In genomic region chr10:95333997-95334792, GRCh38 we compare ENCODE assay signal across 10 cellular contexts. TPM values are rescaled to one million over a fixed set of nuclear protein-coding genes. Genes with fewer than 3 reads are reported as not detected.
DNase-seq lines count a peak whose midpoint lies in the region; ATAC-seq and TF ChIP-seq lines count a peak whose summit lies in the region.
"Had no signal": no experiment of that assay in that cellular context is flagged by ENCODE, and none has a peak within 500 bp of the region (broad histone marks: within the 10 kb centered on the region; RNA-seq: fewer than 3 reads in every experiment).

No MANE protein-coding gene starts in this region.

- H3K9me3 Mint-ChIP-seq in Calu3 (ENCODE audit: low read depth, unreplicated experiment) = no peaks in the 10 kb centered on the region
- H3K9me3 Mint-ChIP-seq: immature natural killer cell had no signal

- CTCF ChIA-PET in Calu3 (lab: Charles Lee) = no interaction called here

- H3K4me1 ChIP-seq in parathyroid adenoma = no peaks in the 10 kb centered on the region
- H3K4me1 ChIP-seq: BLaER1 had no signal

- no peak for TF ChIP-seq CTCF in parathyroid adenoma (IDR thresholded peaks at IDR 0.05)
- TF ChIP-seq CTCF in Calu3 (IDR thresholded peaks at IDR 0.05; ENCODE audit: unreplicated experiment) = no peak

- H3K27ac Mint-ChIP-seq in Calu3 (ENCODE audit: unreplicated experiment) = no peak overlapping the region
- H3K27ac Mint-ChIP-seq: immature natural killer cell had no signal

- H3K9me3 ChIP-seq in parathyroid adenoma (ENCODE audit: control insufficient read depth, low read length) = no peaks in the 10 kb centered on the region
- H3K9me3 ChIP-seq: BLaER1 had no signal

- H3K36me3 ChIP-seq in parathyroid adenoma (ENCODE audit: control insufficient read depth, insufficient read depth, low read length) = no peaks in the 10 kb centered on the region

- no peak overlapping the region for H3K9ac ChIP-seq in parathyroid adenoma
- H3K9ac ChIP-seq: BLaER1 had no signal

- no peak for ATAC-seq in HG03439 (IDR thresholded peaks at IDR 0.05; ENCODE audit: unreplicated experiment)

- peak overlapping the region; percentile 89 for H3K27ac ChIP-seq in parathyroid adenoma
- H3K27ac ChIP-seq: BLaER1 had no signal

- no peak overlapping the region for H3K4me2 ChIP-seq in parathyroid adenoma (ENCODE audit: low read length)
- H3K4me2 ChIP-seq: BLaER1 had no signal

- no peaks in the 10 kb centered on the region for H3K27me3 Mint-ChIP-seq in Calu3 (ENCODE audit: unreplicated experiment)

- no peak overlapping the region for H2AFZ ChIP-seq in parathyroid adenoma

- no peaks in the 10 kb centered on the region for H3K79me2 ChIP-seq in parathyroid adenoma

- H3K27me3 ChIP-seq in parathyroid adenoma (ENCODE audit: control insufficient read depth, insufficient read depth, low read length) = no peaks in the 10 kb centered on the region
- H3K27me3 ChIP-seq: BLaER1 had no signal

- H3K4me3 ChIP-seq in parathyroid adenoma (ENCODE audit: low read depth, low read length) = no peak overlapping the region
- H3K4me3 ChIP-seq: BLaER1 had no signal

- peaks cover 16% of the 10 kb centered on the region for H3K4me1 Mint-ChIP-seq in Calu3 (ENCODE audit: low read depth, unreplicated experiment)
- H3K4me1 Mint-ChIP-seq: immature natural killer cell had no signal

- no peaks in the 10 kb centered on the region for H3K36me3 Mint-ChIP-seq in Calu3 (ENCODE audit: insufficient read depth, unreplicated experiment)

- DNase-seq in AG08395 (ENCODE audit: low spot score) = peak; percentile 82
- DNase-seq in T1000 (lab: John Stamatoyannopoulos, UW) = peak; percentile 61
- peak; percentile 22 for DNase-seq in fibroblast of the conjunctiva (ENCODE audit: low read depth)
- no peak for DNase-seq in NCI-H2081 treated with DMSO at 0.1 percent for 48 hours (lab: John Stamatoyannopoulos, UW)
- no peak for DNase-seq in Calu3
- no peak for DNase-seq in NCI-H510A (lab: John Stamatoyannopoulos, UW)
- DNase-seq: immature natural killer cell had no signal

- no TSS peak for BruUV-seq in Calu3 (replicated peaks; lab: Mats Ljungman, UMichigan)

- intact Hi-C loops in Calu3 (cut with micrococcal nuclease; ENCODE audit: unreplicated experiment) = no loop called here

- H3K4me3 Mint-ChIP-seq in Calu3 (ENCODE audit: low read depth, unreplicated experiment) = no peak overlapping the region
- H3K4me3 Mint-ChIP-seq: immature natural killer cell had no signal

RNA-seq across cellular contexts. Expression of gene PDLIM1, which starts 43.4 kb away (rescaled TPM):
- total RNA-seq in Calu3 (2022) = 49.7 and 50.2 TPM in 2 replicates

Comparison
In these comparisons a context has a peak if more than half of its experiments do, and no peak if none do; other contexts are left out.
1. DNase-seq: peak in AG08395 (single experiment), T1000 (single experiment) and fibroblast of the conjunctiva (single experiment); none in NCI-H2081 treated with DMSO at 0.1 percent for 48 hours (single experiment), Calu3 (single experiment) and NCI-H510A (single experiment).